ENCODE assay signal across 6 cellular contexts in genomic region chr2:113635342-113635741, GRCh38. TPM values are rescaled to one million over a fixed set of nuclear protein-coding genes. Genes with fewer than 3 reads are reported as not detected.
DNase-seq lines count a peak whose midpoint lies in the region; ATAC-seq, FAIRE-seq and TF ChIP-seq lines count a peak whose summit lies in the region.
"Not testable (repeated sequence)": the region's sequence is repeated elsewhere in the genome, so short reads cannot be mapped to it uniquely, and the experiment has no call there.

No MANE protein-coding gene starts in this region.

- H3K27ac ChIP-seq in HCT116 (ENCODE audit: low read depth, low read length); K562 (ENCODE audit: extremely low read depth, low read depth, low read length); foreskin keratinocyte: not testable (repeated sequence)

- not testable (repeated sequence) for H3K27me3 ChIP-seq in HCT116 (ENCODE audit: insufficient read depth, low read length); K562 (ENCODE audit: control insufficient read depth in 2 of 2, insufficient read depth in 2 of 2, low read length in 2 of 2); foreskin keratinocyte

- not testable (repeated sequence) for H3K9me3 ChIP-seq in HCT116 (ENCODE audit: control insufficient read depth in 1 of 2, insufficient read depth in 1 of 2, low read depth in 1 of 2, low read length in 2 of 2); K562 (replicated peaks; ENCODE audit: control insufficient read depth, insufficient read depth, low read depth, low read length); mucosa of descending colon

- not testable (repeated sequence) for H3K4me1 ChIP-seq in HCT116 (ENCODE audit: control insufficient read depth in 1 of 2, insufficient read depth in 2 of 2, low read length in 2 of 2); K562 (replicated peaks in 1 of 2; ENCODE audit: control insufficient read depth in 2 of 2, insufficient read depth in 2 of 2, low read length in 2 of 2); foreskin keratinocyte; mucosa of descending colon (ENCODE audit: low read depth)

- H3K9me2 ChIP-seq in HCT116 (ENCODE audit: insufficient read depth) = not testable (repeated sequence)

- RAD21 ChIA-PET in HCT116 (lab: Charles Lee; ENCODE audit: low non-redundant PET in 1 of 2, low total read pairs in 2 of 2, uncharacterized antibody in 2 of 2, unreplicated experiment in 2 of 2) = not testable (repeated sequence)

- in situ Hi-C loops in GM13976 (cut with MboI; ENCODE audit: low sequenced_read_pairs, unreplicated experiment); K562 (cut with MboI): not testable (repeated sequence)

- ATAC-seq in HCT116 (peak; percentile 64), K562 (peak; percentile 85), foreskin keratinocyte (peak; percentile 19), left colon (peak; percentile 34), mucosa of descending colon (peak; percentile 29)

- H3K36me3 ChIP-seq in HCT116 (ENCODE audit: control insufficient read depth in 1 of 2, insufficient read depth in 2 of 2, low read length in 2 of 2); K562 (ENCODE audit: control insufficient read depth, insufficient read depth, low read length); mucosa of descending colon (ENCODE audit: low read depth): not testable (repeated sequence)

- POLR2A ChIA-PET in HCT116 (lab: Charles Lee); K562 (lab: Yijun Ruan, JAX): not testable (repeated sequence)

- not testable (repeated sequence) for H3K79me2 ChIP-seq in HCT116 (ENCODE audit: insufficient read depth, low read length); K562 (ENCODE audit: control insufficient read depth, insufficient read depth, low read length)

- WGBS in K562 (ENCODE audit: insufficient coverage, low coverage, missing lambda C conversion rate) = 83% methylated on average over 8 of the region's 11 CpGs

- H3K4me3 ChIP-seq in HCT116 (replicated peaks in 1 of 2; ENCODE audit: low read depth in 1 of 2, low read length in 2 of 2); K562; mucosa of descending colon: not testable (repeated sequence)

- not testable (repeated sequence) for H2AFZ ChIP-seq in HCT116 (ENCODE audit: low read depth, low read length, poor library complexity, severe bottlenecking); K562 (ENCODE audit: low read depth, low read length)

- not testable (repeated sequence) for FAIRE-seq in K562 (lab: Jason Lieb, UNC)

- CTCF ChIA-PET in HCT116 (lab: Charles Lee); K562 (lab: Yijun Ruan, JAX; ENCODE audit: low intra/inter-chr PET ratio): not testable (repeated sequence)

- H4K20me1 ChIP-seq in HCT116 (ENCODE audit: insufficient read depth); K562 (replicated peaks; ENCODE audit: control insufficient read depth, insufficient read depth, low read length): not testable (repeated sequence)

- not testable (repeated sequence) for TF ChIP-seq EP300 in K562 (IDR thresholded peaks at IDR 0.05; ENCODE audit: low read length)

- not testable (repeated sequence) for H3K9me1 ChIP-seq in K562 (ENCODE audit: control insufficient read depth, insufficient read depth, low read length)

- BruUV-seq in HCT116 (replicated peaks; lab: Mats Ljungman, UMichigan); K562 (replicated peaks; lab: Mats Ljungman, UMichigan): not testable (repeated sequence)

- not testable (repeated sequence) for TF ChIP-seq RAD21 in HCT116 (IDR thresholded peaks at IDR 0.05; ENCODE audit: low read depth); K562 (CRISPR knock-in tag; conservative IDR thresholded peaks at IDR 0.05 in 1 of 2, IDR thresholded peaks at IDR 0.05 in 1 of 2)

- TF ChIP-seq POLR2A in HCT116 (IDR thresholded peaks at IDR 0.05; ENCODE audit: borderline replicate concordance, extremely low read depth, insufficient read depth, insufficient read length); K562 (conservative IDR thresholded peaks at IDR 0.05): not testable (repeated sequence)

- DNase-seq in GM13976 (ENCODE audit: low spot score) = peak; percentile 2
- not testable (repeated sequence) for DNase-seq in HCT116 (ENCODE audit: low read depth, low spot score); K562 (ENCODE audit: extremely low read depth in 1 of 4, low spot score in 3 of 4); foreskin keratinocyte; left colon; mucosa of descending colon

- H3K9ac ChIP-seq in HCT116 (ENCODE audit: low read length); K562 (ENCODE audit: insufficient read depth in 1 of 2, low read depth in 2 of 2, low read length in 2 of 2): not testable (repeated sequence)

- H3K4me2 ChIP-seq in HCT116 (ENCODE audit: low read length); K562 (ENCODE audit: insufficient read depth, low read length): not testable (repeated sequence)

- intact Hi-C loops in HCT116 (cut with micrococcal nuclease); K562 (cut with micrococcal nuclease); left colon (cut with DNase I, micrococcal nuclease); mucosa of descending colon (cut with DNase I, micrococcal nuclease): not testable (repeated sequence)

- TF ChIP-seq CTCF in GM13976 (IDR thresholded peaks at IDR 0.05; ENCODE audit: borderline replicate concordance, control extremely low read depth, extremely low read depth, insufficient read depth, missing control alignments); HCT116 (IDR thresholded peaks at IDR 0.05 in 2 of 3, conservative IDR thresholded peaks at IDR 0.05 in 1 of 3; ENCODE audit: borderline replicate concordance in 1 of 3, insufficient read depth in 1 of 3, low read depth in 2 of 3, low read length in 2 of 3); K562 (IDR thresholded peaks at IDR 0.05 in 2 of 3, conservative IDR thresholded peaks at IDR 0.05 in 1 of 3; ENCODE audit: insufficient read depth in 2 of 3, low read depth in 1 of 3, low read length in 3 of 3); foreskin keratinocyte (conservative IDR thresholded peaks at IDR 0.05); mucosa of descending colon (IDR thresholded peaks at IDR 0.05): not testable (repeated sequence)

RNA-seq across cellular contexts. Expression of gene RABL2A, which starts 8.3 kb away (rescaled TPM):
- total RNA-seq in HCT116 (2021; ENCODE audit: unreplicated experiment) = 14.3 TPM
- 5.1 and 7.6 TPM in 2 replicates for polyA plus RNA-seq in HCT116 (2012)
- total RNA-seq in K562 (2011; cell fraction: chromatin; rRNA removed; ENCODE audit: low replicate concordance) = 27.6 and 50.6 TPM in 2 replicates
- total RNA-seq in K562 (2011; cell fraction: nucleolus; rRNA removed) = 20.1 and 30.2 TPM in 2 replicates
- total RNA-seq in K562 (2011; cell fraction: nucleoplasm; rRNA removed) = 34.0 and 48.6 TPM in 2 replicates
- 2.2 and 3.5 TPM in 2 replicates for total RNA-seq in K562 (2014; rRNA removed)
- total RNA-seq in K562 (2014; rRNA removed; fragmentation: Illumina TruSeq; extraction: Trizol) = 2.1 and 3.2 TPM in 2 replicates
- 3.4 and 4.8 TPM in 2 replicates for total RNA-seq in K562 (2015; rRNA removed; fragmentation: Illumina TruSeq; extraction: Trizol)
- 3.2 and 4.2 TPM in 2 replicates for total RNA-seq in K562 (2021)
- 5.3 and 5.8 TPM in 2 replicates for polyA plus RNA-seq in K562 (2011; rRNA removed)
- 4.7 and 5.1 TPM in 2 replicates for polyA plus RNA-seq in K562 (2011; cell fraction: cytosol; rRNA removed)
- polyA plus RNA-seq in K562 (2011; cell fraction: nucleus; rRNA removed) = 21.7 and 27.2 TPM in 2 replicates
- 3.2 and 6.6 TPM in 2 replicates for polyA plus RNA-seq in K562 (2012)
- 2.8 and 4.7 TPM in 2 replicates for polyA plus RNA-seq in K562 (2014; fragmentation: Illumina TruSeq; extraction: Trizol)
- under 1 TPM; 0.27 to 0.34 TPM for polyA plus RNA-seq in K562 (2014; fragmentation: Nextera tagmentation; extraction: Ambion mirVana)
- 3.0 and 5.1 TPM in 2 replicates for polyA plus RNA-seq in K562 (2014; rRNA removed)
- polyA minus RNA-seq in K562 (2011; rRNA and poly(A)+ RNA removed) = 7.4 and 9.2 TPM in 2 replicates
- polyA minus RNA-seq in K562 (2011; cell fraction: cytosol; rRNA and poly(A)+ RNA removed) = 1.3 TPM in 1 of 2 replicates, not detected in the other
- polyA minus RNA-seq in K562 (2011; cell fraction: nucleus; rRNA and poly(A)+ RNA removed) = 10.0 and 11.8 TPM in 2 replicates
- 5.2 and 6.2 TPM in 2 replicates for total RNA-seq in foreskin keratinocyte
- polyA plus RNA-seq in foreskin keratinocyte = 3.3 and 4.3 TPM in 2 replicates
- 10 to 100 TPM; 17.6 to 19.0 TPM for total RNA-seq in left colon
- 10 to 100 TPM; 14.2 to 25.1 (median 15.4) TPM for total RNA-seq in mucosa of descending colon

Comparison
In these comparisons a context has a peak if more than half of its experiments do, and no peak if none do; other contexts are left out.
1. ATAC-seq: peak in every context shown above with its lines; median percentile 85 in K562; 64 in HCT116; 34 in left colon; 29 in mucosa of descending colon; 19 in foreskin keratinocyte.